ENCODE assay signal across 8 cellular contexts in the genomic region with DNA sequence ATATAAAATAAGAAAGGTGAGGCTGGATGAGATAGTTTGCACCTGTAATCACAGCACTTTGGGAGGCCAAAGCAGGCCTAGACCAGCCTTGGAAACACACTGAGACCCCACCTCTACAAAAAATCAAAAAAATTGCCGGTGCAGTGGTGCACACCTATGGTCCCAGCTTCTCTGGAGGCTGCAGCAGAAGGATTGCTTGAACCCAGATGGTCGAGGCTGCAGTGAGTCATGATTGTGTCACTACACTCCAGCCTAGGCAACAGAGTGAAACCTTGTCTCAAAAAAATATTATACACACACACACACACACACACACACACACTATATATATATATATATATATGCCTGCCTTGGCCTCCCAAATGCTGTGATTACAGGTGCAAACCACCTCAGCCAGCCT.
A peak's percentile ranks its signal among the peaks of the same experiment; 100 is the strongest.
DNase-seq lines count a peak whose midpoint lies in the region; ATAC-seq and TF ChIP-seq lines count a peak whose summit lies in the region.
"Had no signal": no experiment of that assay in that cellular context is flagged by ENCODE, and none has a peak within 500 bp of the region (broad histone marks: within the 10 kb centered on the region; RNA-seq: fewer than 3 reads in every experiment).

No MANE protein-coding gene starts in this region.

- no peak overlapping the region for H3K9ac ChIP-seq in rectal smooth muscle tissue (ENCODE audit: low read length)

- H3K4me3 ChIP-seq in NB4 (ENCODE audit: low read depth, low read length) (no peak overlapping the region), rectal smooth muscle tissue (ENCODE audit: low read length) (peak overlapping the region; percentile 75)

- DNase-seq in ELR (ENCODE audit: low read depth) (peak; percentile 64), NB4 (ENCODE audit: low read depth) (peak; percentile 11), epithelial cell of prostate (ENCODE audit: low read depth, low spot score) (no peak), NCI-H1436 treated with DMSO at 0.1 percent for 48 hours (lab: John Stamatoyannopoulos, UW) (no peak)
- DNase-seq: NCI-H774 had no signal

- H3K36me3 ChIP-seq in rectal smooth muscle tissue (ENCODE audit: control insufficient read depth, insufficient read depth, low read length) = no peaks in the 10 kb centered on the region

- no peak for ATAC-seq in GM18907 (IDR thresholded peaks at IDR 0.05; ENCODE audit: unreplicated experiment)
- ATAC-seq in HG03439 (IDR thresholded peaks at IDR 0.05; ENCODE audit: unreplicated experiment) = no peak

- no peak for TF ChIP-seq POLR2A in NB4 (IDR thresholded peaks at IDR 0.05; ENCODE audit: extremely low read depth, insufficient read length)

- no peaks in the 10 kb centered on the region for H3K27me3 ChIP-seq in rectal smooth muscle tissue (ENCODE audit: control insufficient read depth, insufficient read depth, low read length)

- H3K4me1 ChIP-seq in rectal smooth muscle tissue (ENCODE audit: control insufficient read depth, insufficient read depth, low read length) = peaks cover 4% of the 10 kb centered on the region

- peak overlapping the region; percentile 61 for H3K27ac ChIP-seq in epithelial cell of prostate
- no peak overlapping the region for H3K27ac ChIP-seq in rectal smooth muscle tissue (ENCODE audit: low read depth, low read length)

- no peak for TF ChIP-seq CTCF in NB4 (IDR thresholded peaks at IDR 0.05; ENCODE audit: low read depth, low read length)

Comparison
In these comparisons a context has a peak if more than half of its experiments do, and no peak if none do; other contexts are left out.
1. DNase-seq: peak in ELR (single experiment) and NB4 (single experiment); none in epithelial cell of prostate (single experiment) and NCI-H1436 treated with DMSO at 0.1 percent for 48 hours (single experiment).